ENCODE assay signal across 1 cellular context in genomic region chr22:22996511-22997261, GRCh38.
A peak's percentile ranks its signal among the peaks of the same experiment; 100 is the strongest.
TF ChIP-seq lines count a peak whose summit lies in the region.

No MANE protein-coding gene starts in this region.

TF ChIP-seq in K562, 482 proteins besides CTCF, POLR2A, EP300 and RAD21 (continued from another document):
- TF ChIP-seq, protein P1, sequence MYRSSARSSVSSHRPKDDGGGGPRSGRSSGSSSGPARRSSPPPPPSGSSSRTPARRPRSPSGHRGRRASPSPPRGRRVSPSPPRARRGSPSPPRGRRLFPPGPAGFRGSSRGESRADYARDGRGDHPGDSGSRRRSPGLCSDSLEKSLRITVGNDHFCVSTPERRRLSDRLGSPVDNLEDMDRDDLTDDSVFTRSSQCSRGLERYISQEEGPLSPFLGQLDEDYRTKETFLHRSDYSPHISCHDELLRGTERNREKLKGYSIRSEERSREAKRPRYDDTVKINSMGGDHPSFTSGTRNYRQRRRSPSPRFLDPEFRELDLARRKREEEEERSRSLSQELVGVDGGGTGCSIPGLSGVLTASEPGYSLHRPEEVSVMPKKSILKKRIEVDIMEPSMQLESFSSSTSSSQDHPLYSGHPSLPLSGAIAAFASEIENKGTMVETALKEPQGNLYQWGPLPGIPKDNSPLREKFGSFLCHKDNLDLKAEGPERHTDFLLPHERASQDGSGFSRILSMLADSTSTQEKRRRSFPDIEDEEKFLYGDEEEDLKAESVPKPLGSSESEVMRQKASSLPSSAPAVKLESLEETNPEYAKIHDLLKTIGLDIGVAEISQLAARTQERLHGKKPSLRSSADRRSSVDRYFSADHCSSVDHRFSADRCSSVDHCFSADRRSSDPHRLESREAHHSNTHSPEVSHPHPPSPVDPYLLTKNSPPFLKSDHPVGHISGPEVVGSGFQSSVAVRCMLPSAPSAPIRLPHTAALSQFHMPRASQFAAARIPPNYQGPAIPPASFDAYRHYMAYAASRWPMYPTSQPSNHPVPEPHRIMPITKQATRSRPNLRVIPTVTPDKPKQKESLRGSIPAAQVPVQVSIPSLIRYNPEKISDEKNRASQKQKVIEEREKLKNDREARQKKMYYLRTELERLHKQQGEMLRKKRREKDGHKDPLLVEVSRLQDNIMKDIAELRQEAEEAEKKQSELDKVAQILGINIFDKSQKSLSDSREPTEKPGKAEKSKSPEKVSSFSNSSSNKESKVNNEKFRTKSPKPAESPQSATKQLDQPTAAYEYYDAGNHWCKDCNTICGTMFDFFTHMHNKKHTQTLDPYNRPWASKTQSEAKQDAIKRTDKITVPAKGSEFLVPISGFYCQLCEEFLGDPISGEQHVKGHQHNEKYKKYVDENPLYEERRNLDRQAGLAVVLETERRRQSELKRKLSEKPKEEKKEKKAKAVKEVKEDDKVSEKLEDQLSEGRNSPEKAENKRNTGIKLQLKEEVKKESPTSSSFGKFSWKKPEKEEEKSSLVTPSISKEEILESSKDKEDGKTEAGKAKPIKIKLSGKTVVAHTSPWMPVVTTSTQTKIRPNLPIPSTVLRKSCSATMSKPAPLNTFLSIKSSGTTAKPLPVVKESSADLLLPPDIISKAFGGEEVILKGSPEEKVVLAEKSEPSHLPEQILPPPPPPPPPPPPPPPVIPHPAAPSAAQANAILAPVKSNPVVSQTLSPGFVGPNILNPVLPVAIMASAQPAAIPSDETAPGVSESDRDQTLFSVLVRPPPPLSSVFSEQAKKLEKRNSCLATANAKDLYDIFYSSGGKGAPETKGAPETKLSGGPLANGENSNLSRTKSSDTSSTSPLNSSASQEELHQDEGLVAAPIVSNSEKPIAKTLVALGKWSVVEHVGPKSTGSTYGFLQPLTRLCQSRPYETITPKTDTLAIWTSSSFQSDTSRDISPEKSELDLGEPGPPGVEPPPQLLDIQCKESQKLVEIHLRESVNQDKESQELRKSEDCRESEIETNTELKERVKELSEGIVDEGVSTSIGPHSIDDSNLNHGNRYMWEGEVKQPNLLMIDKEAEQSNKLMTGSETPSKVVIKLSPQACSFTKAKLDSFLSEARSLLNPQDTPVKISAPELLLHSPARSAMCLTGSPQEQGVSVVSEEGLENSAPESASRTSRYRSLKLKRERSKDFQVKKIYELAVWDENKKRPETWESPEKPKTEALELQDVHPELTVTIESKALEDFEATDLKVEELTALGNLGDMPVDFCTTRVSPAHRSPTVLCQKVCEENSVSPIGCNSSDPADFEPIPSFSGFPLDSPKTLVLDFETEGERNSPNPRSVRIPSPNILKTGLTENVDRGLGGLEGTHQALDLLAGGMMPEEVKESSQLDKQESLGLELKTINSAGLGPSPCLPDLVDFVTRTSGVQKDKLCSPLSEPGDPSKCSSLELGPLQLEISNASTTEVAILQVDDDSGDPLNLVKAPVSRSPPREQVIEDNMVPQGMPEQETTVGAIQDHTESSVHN (IDR thresholded peaks at IDR 0.05; ENCODE audit: borderline replicate concordance in 1 of 2, low read depth in 1 of 2): peak in 1 of 2 experiments; percentile 87; a peak in 1 of 4 replicates
- no peak for TF ChIP-seq HOMEZ (CRISPR knock-in tag; IDR thresholded peaks at IDR 0.05)
- TF ChIP-seq KDM1A (IDR thresholded peaks at IDR 0.05): peak in 1 of 2 experiments; percentile 14; a peak in 1 of 4 replicates
TF ChIP-seq in K562: peak in this region for 28.
